ENCODE assay signal across 21 cellular contexts in genomic region chr7:100744605-100745004, GRCh38. TPM values are rescaled to one million over a fixed set of nuclear protein-coding genes. Genes with fewer than 3 reads are reported as not detected.
"Had no signal": no experiment of that assay in that cellular context is flagged by ENCODE, and none has a peak within 500 bp of the region (broad histone marks: within the 10 kb centered on the region; RNA-seq: fewer than 3 reads in every experiment).

No MANE protein-coding gene starts in this region.

- DNase-seq: activated CD4-positive, alpha-beta T cell treated with anti-CD3 and anti-CD28 coated beads for 1 hour; activated CD4-positive, alpha-beta T cell treated with anti-CD3 and anti-CD28 coated beads, Interleukin-2, amount 50 U/mL, for 4 hours; foreskin keratinocyte had no signal

- H3K4me1 ChIP-seq: ascending aorta, foreskin keratinocyte, neural progenitor cell, prostate gland, right atrium auricular region had no signal

- H3K27ac ChIP-seq: ascending aorta, coronary artery, foreskin keratinocyte, hepatocyte, neural progenitor cell, prostate gland, right atrium auricular region, skin epidermis, VCaP had no signal

- H3K27ac Mint-ChIP-seq: neural progenitor cell; T-helper 1 cell treated with Interleukin-12 subunit alpha and Interleukin-12 subunit beta and Interleukin-4 antibody, amounts not matched to agents 30 μg/mL and 1 μg/mL, for 36 hours had no signal

- H3K9me3 ChIP-seq: ascending aorta, prostate gland, right atrium auricular region had no signal

- H3K36me3 ChIP-seq: ascending aorta, neural progenitor cell, prostate gland, right atrium auricular region had no signal

- H3K4me2 ChIP-seq: hepatocyte, neural progenitor cell had no signal

- ATAC-seq: foreskin keratinocyte, left lobe of liver had no signal

- H3K27me3 ChIP-seq: ascending aorta, foreskin keratinocyte, hepatocyte, neural progenitor cell, right atrium auricular region had no signal

- H3K9ac ChIP-seq: neural progenitor cell had no signal

- H3K4me3 ChIP-seq: hepatocyte, neural progenitor cell had no signal

- H3K4me3 Mint-ChIP-seq: neural progenitor cell had no signal

- H2AFZ ChIP-seq: hepatocyte, neural progenitor cell had no signal

- H3K79me2 ChIP-seq: hepatocyte had no signal

RNA-seq across cellular contexts. Expression of gene ZAN, which starts 11.2 kb away (rescaled TPM):
- total RNA-seq: activated CD8-positive, alpha-beta memory T cell treated with anti-CD3 and anti-CD28 coated beads, Interleukin-2, amount 10 ng/mL, durations not matched to agents 7 days and 5 days; ascending aorta; epithelial cell of proximal tubule; fibroblast of lung; hepatocyte; lung microvascular endothelial cell; myocyte; osteocyte; right atrium auricular region; temporal lobe; ureter had no signal
- polyA plus RNA-seq: fibroblast of lung, hepatocyte had no signal

RNA-seq across cellular contexts. Expression of gene EPO, which starts 24.3 kb away (rescaled TPM):
- total RNA-seq: activated CD8-positive, alpha-beta memory T cell treated with anti-CD3 and anti-CD28 coated beads, Interleukin-2, amount 10 ng/mL, durations not matched to agents 7 days and 5 days; ascending aorta; epithelial cell of proximal tubule; fibroblast of lung; lung microvascular endothelial cell; osteocyte; right atrium auricular region; temporal lobe had no signal
- polyA plus RNA-seq: fibroblast of lung, hepatocyte had no signal
